Comparison of ENCODE assay signal across 18 cellular contexts in genomic region chr2:127626175-127626574, GRCh38. TPM values are rescaled to one million over a fixed set of nuclear protein-coding genes. Genes with fewer than 3 reads are reported as not detected.
"Had no signal": no experiment of that assay in that cellular context is flagged by ENCODE, and none has a peak within 500 bp of the region (broad histone marks: within the 10 kb centered on the region; RNA-seq: fewer than 3 reads in every experiment).

No MANE protein-coding gene starts in this region.

- H3K4me1 ChIP-seq: ascending aorta, psoas muscle, testis had no signal

- H3K36me3 Mint-ChIP-seq: immature natural killer cell, natural killer cell had no signal

- H3K27ac Mint-ChIP-seq: activated CD8-positive, alpha-beta T cell treated with anti-CD3 and anti-CD28 coated beads, Interleukin-2, amount 10 ng/mL, durations not matched to agents 7 days and 5 days; immature natural killer cell; natural killer cell had no signal

- H3K36me3 ChIP-seq: ascending aorta, esophagus muscularis mucosa had no signal

- H3K27ac ChIP-seq: ascending aorta, esophagus muscularis mucosa, psoas muscle, testis, VCaP had no signal

- H3K4me1 Mint-ChIP-seq: immature natural killer cell; natural killer cell; stimulated activated naive CD8-positive, alpha-beta T cell treated with anti-CD3 and anti-CD28 coated beads, Interleukin-15, amount 100 ng/mL, for 72 hours had no signal

- H3K9me3 ChIP-seq: ascending aorta, esophagus muscularis mucosa, psoas muscle, testis had no signal

- H3K27me3 ChIP-seq: ascending aorta, testis had no signal

- H3K9me3 Mint-ChIP-seq: immature natural killer cell; natural killer cell; stimulated activated naive CD8-positive, alpha-beta T cell treated with anti-CD3 and anti-CD28 coated beads, Interleukin-15, amount 100 ng/mL, for 72 hours had no signal

- H3K27me3 Mint-ChIP-seq: stimulated activated naive CD8-positive, alpha-beta T cell treated with anti-CD3 and anti-CD28 coated beads, Interleukin-15, amount 100 ng/mL, for 72 hours had no signal

- H3K4me3 Mint-ChIP-seq: activated CD8-positive, alpha-beta T cell treated with anti-CD3 and anti-CD28 coated beads, Interleukin-2, amount 10 ng/mL, durations not matched to agents 7 days and 5 days; immature natural killer cell; natural killer cell; stimulated activated naive CD8-positive, alpha-beta T cell treated with anti-CD3 and anti-CD28 coated beads, Interleukin-15, amount 100 ng/mL, for 72 hours had no signal

- ATAC-seq: activated CD8-positive, alpha-beta T cell treated with anti-CD3 and anti-CD28 coated beads, Interleukin-2, amount 10 ng/mL, durations not matched to agents 7 days and 5 days; natural killer cell; stimulated activated naive CD8-positive, alpha-beta T cell treated with anti-CD3 and anti-CD28 coated beads, Interleukin-15, amount 100 ng/mL, for 72 hours had no signal

- H3K4me3 ChIP-seq: ascending aorta, esophagus muscularis mucosa, psoas muscle, testis had no signal

- DNase-seq: activated CD4-positive, alpha-beta T cell treated with anti-CD3 and anti-CD28 coated beads for 4 hours; activated CD8-positive, alpha-beta T cell treated with anti-CD3 and anti-CD28 coated beads, Interleukin-2, amount 10 ng/mL, durations not matched to agents 7 days and 5 days; activated gamma-delta T cell; glutamatergic neuron; immature natural killer cell; natural killer cell; occipital lobe; stimulated activated CD4-positive, alpha-beta T cell treated with anti-CD3 and anti-CD28 coated beads, Interleukin-4, amount 100 ng/mL, for 1 hour; stimulated activated CD8-positive, alpha-beta memory T cell treated with anti-CD3 and anti-CD28 coated beads, Interleukin-4, amount 100 ng/mL, for 48 hours; stimulated activated naive CD8-positive, alpha-beta T cell treated with anti-CD3 and anti-CD28 coated beads, Interleukin-15, amount 100 ng/mL, for 72 hours; T-helper 9 cell; testis had no signal

RNA-seq across cellular contexts. Expression of gene GPR17, which starts 19.8 kb away (rescaled TPM):
- total RNA-seq: activated CD8-positive, alpha-beta T cell treated with anti-CD3 and anti-CD28 coated beads, Interleukin-2, amount 10 ng/mL, durations not matched to agents 7 days and 5 days; ascending aorta; bronchial epithelial cell; fibroblast of villous mesenchyme; natural killer cell had no signal
- polyA plus RNA-seq: immature natural killer cell had no signal
